ENCODE assay signal across 17 cellular contexts in genomic region chr1:32533792-32534327, GRCh38.
"Had no signal": no experiment of that assay in that cellular context is flagged by ENCODE, and none has a peak within 500 bp of the region (broad histone marks: within the 10 kb centered on the region; RNA-seq: fewer than 3 reads in every experiment).

No MANE protein-coding gene starts in this region.

- H3K36me3 ChIP-seq: esophagus muscularis mucosa, tibial nerve had no signal

- H3K9me3 ChIP-seq: esophagus muscularis mucosa, tibial nerve had no signal

- ATAC-seq: left ventricle myocardium superior, natural killer cell, right cardiac atrium had no signal

- DNase-seq: activated CD4-positive, alpha-beta T cell treated with anti-CD3 and anti-CD28 coated beads, Interleukin-2, amount 50 U/mL, for 48 hours; activated naive CD4-positive, alpha-beta T cell treated with anti-CD3 and anti-CD28 coated beads, Interleukin-2, amount 10 ng/mL, durations not matched to agents 7 days and 5 days; activated T-cell treated with anti-CD3 and anti-CD28 coated beads, Interleukin-2, amount 50 U/mL, for 24 hours; foreskin fibroblast; glutamatergic neuron; kidney glomerular epithelial cell; left ventricle myocardium superior; natural killer cell; nucleus accumbens; right cardiac atrium; small intestine; stimulated activated CD4-positive, alpha-beta T cell treated with anti-CD3 and anti-CD28 coated beads, Interleukin-4, amount 100 ng/mL, for 24 hours; stimulated activated naive CD4-positive, alpha-beta T cell treated with Interleukin-2 at 50 U/mL for 16 hours; substantia nigra; SW 1271 had no signal

- H3K27me3 ChIP-seq: esophagus muscularis mucosa, tibial nerve had no signal

- H3K4me3 ChIP-seq: esophagus muscularis mucosa, tibial nerve had no signal
